ENCODE assay signal across 31 cellular contexts in the genomic region with DNA sequence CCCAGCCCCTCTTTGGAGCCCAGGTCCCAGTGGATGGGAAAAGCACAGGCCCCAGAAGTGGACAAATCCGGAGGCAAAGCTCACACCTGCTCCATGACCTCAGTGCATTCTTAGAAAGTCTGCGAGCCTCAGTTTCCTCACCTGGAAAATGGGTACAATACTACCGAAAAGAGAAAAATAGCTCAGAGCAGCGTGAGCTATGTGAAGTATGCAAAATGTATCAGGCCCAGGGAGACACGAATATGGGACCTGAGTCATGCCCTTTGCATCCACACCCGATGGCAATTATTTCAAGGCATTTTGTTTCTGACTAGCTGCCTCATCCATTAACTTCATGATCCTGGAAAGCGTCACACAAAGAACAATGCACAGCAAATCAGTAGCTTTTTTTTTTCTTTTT. TPM values are rescaled to one million over a fixed set of nuclear protein-coding genes. Genes with fewer than 3 reads are reported as not detected.
"Had no signal": no experiment of that assay in that cellular context is flagged by ENCODE, and none has a peak within 500 bp of the region (broad histone marks: within the 10 kb centered on the region; RNA-seq: fewer than 3 reads in every experiment).

No MANE protein-coding gene starts in this region.

- H3K4me3 ChIP-seq: pancreas, psoas muscle, right atrium auricular region, skin epidermis, stomach, transverse colon, vagina had no signal

- H3K9me3 Mint-ChIP-seq: activated naive CD8-positive, alpha-beta T cell treated with anti-CD3 and anti-CD28 coated beads for 36 hours; activated T-cell treated with anti-CD3 and anti-CD28 coated beads, Interleukin-2, amount 50 U/mL, for 4 hours; activated T-helper 2 cell treated with anti-CD3 and anti-CD28 coated beads, Interferon-gamma antibody, Interleukin-2, Interleukin-4, amounts not matched to agents 10 μg/mL and 5 μg/mL and 100 μg/mL, durations not matched to agents 14 hours and 24 hours and 36 hours; brain; dendritic cell treated with granulocyte-macrophage colony-stimulating factor and Interleukin-4, amounts not matched to agents 40 ng/mL and 50 ng/mL, for 4 days; immature natural killer cell; natural killer cell; stimulated activated effector memory CD8-positive, alpha-beta T cell treated with anti-CD3 and anti-CD28 coated beads, Interleukin-12 subunit alpha, Interleukin-12 subunit beta, amount 100 ng/mL, for 72 hours had no signal

- H3K36me3 Mint-ChIP-seq: activated naive CD8-positive, alpha-beta T cell treated with anti-CD3 and anti-CD28 coated beads for 36 hours; brain; immature natural killer cell; natural killer cell; stimulated activated effector memory CD8-positive, alpha-beta T cell treated with anti-CD3 and anti-CD28 coated beads, Interleukin-12 subunit alpha, Interleukin-12 subunit beta, amount 100 ng/mL, for 72 hours had no signal

- H3K9me3 ChIP-seq: neutrophil, pancreas, psoas muscle, right atrium auricular region, stomach, transverse colon, vagina had no signal

- H3K27me3 Mint-ChIP-seq: activated naive CD8-positive, alpha-beta T cell treated with anti-CD3 and anti-CD28 coated beads for 36 hours; dendritic cell treated with granulocyte-macrophage colony-stimulating factor and Interleukin-4, amounts not matched to agents 40 ng/mL and 50 ng/mL, for 4 days; T-helper 17 cell had no signal

- H3K36me3 ChIP-seq: pancreas, right atrium auricular region, transverse colon, vagina had no signal

- H3K4me3 Mint-ChIP-seq: activated naive CD8-positive, alpha-beta T cell treated with anti-CD3 and anti-CD28 coated beads for 36 hours; activated T-cell treated with anti-CD3 and anti-CD28 coated beads, Interleukin-2, amount 50 U/mL, for 4 hours; brain; dendritic cell treated with granulocyte-macrophage colony-stimulating factor and Interleukin-4, amounts not matched to agents 40 ng/mL and 50 ng/mL, for 4 days; immature natural killer cell; natural killer cell; stimulated activated effector memory CD8-positive, alpha-beta T cell treated with anti-CD3 and anti-CD28 coated beads, Interleukin-12 subunit alpha, Interleukin-12 subunit beta, amount 100 ng/mL, for 72 hours; T-helper 17 cell had no signal

- H3K27me3 ChIP-seq: foreskin keratinocyte, neutrophil, pancreas, right atrium auricular region, stomach, transverse colon, vagina had no signal

- H3K27ac Mint-ChIP-seq: activated naive CD8-positive, alpha-beta T cell treated with anti-CD3 and anti-CD28 coated beads for 36 hours; activated T-helper 2 cell treated with anti-CD3 and anti-CD28 coated beads, Interferon-gamma antibody, Interleukin-2, Interleukin-4, amounts not matched to agents 10 μg/mL and 5 μg/mL and 100 μg/mL, durations not matched to agents 14 hours and 24 hours and 36 hours; brain; dendritic cell treated with granulocyte-macrophage colony-stimulating factor and Interleukin-4, amounts not matched to agents 40 ng/mL and 50 ng/mL, for 4 days; immature natural killer cell; natural killer cell; stimulated activated effector memory CD8-positive, alpha-beta T cell treated with anti-CD3 and anti-CD28 coated beads, Interleukin-12 subunit alpha, Interleukin-12 subunit beta, amount 100 ng/mL, for 72 hours; T-helper 17 cell had no signal

- H3K27ac ChIP-seq: foreskin keratinocyte, neutrophil, pancreas, psoas muscle, right atrium auricular region, skin epidermis, stomach, transverse colon, vagina had no signal

- FAIRE-seq: pancreas had no signal

- H3K4me1 Mint-ChIP-seq: activated naive CD8-positive, alpha-beta T cell treated with anti-CD3 and anti-CD28 coated beads for 36 hours; immature natural killer cell; natural killer cell; stimulated activated effector memory CD8-positive, alpha-beta T cell treated with anti-CD3 and anti-CD28 coated beads, Interleukin-12 subunit alpha, Interleukin-12 subunit beta, amount 100 ng/mL, for 72 hours; T-helper 17 cell had no signal

- H3K4me1 ChIP-seq: foreskin keratinocyte, pancreas, transverse colon, vagina had no signal

- DNase-seq: activated CD4-positive, alpha-beta T cell treated with anti-CD3 and anti-CD28 coated beads for 4 hours; activated CD4-positive, alpha-beta T cell treated with anti-CD3 and anti-CD28 coated beads, Interleukin-2, amount 50 U/mL, for 48 hours; activated CD4-positive, CD25-positive, alpha-beta regulatory T cell; activated CD8-positive, alpha-beta memory T cell treated with anti-CD3 and anti-CD28 coated beads, Interleukin-2, amount 50 U/mL, for 48 hours; activated naive CD4-positive, alpha-beta T cell; activated naive CD8-positive, alpha-beta T cell treated with anti-CD3 and anti-CD28 coated beads for 36 hours; activated T-cell treated with anti-CD3 and anti-CD28 coated beads, Interleukin-2, amount 50 U/mL, for 4 hours; effector CD4-positive, alpha-beta T cell; foreskin keratinocyte; immature natural killer cell; left ventricle myocardium superior; midbrain; natural killer cell; pancreas; psoas muscle; stimulated activated CD4-positive, alpha-beta T cell treated with anti-CD3 and anti-CD28 coated beads, Interleukin-2, amount 100 ng/mL, for 24 hours; stomach; T-helper 17 cell; transverse colon had no signal

- ATAC-seq: activated T-cell treated with anti-CD3 and anti-CD28 coated beads, Interleukin-2, amount 50 U/mL, for 4 hours; foreskin keratinocyte; left ventricle myocardium superior; natural killer cell; pancreas; psoas muscle; stimulated activated effector memory CD8-positive, alpha-beta T cell treated with anti-CD3 and anti-CD28 coated beads, Interleukin-12 subunit alpha, Interleukin-12 subunit beta, amount 100 ng/mL, for 72 hours; T-helper 17 cell had no signal

RNA-seq across cellular contexts. Expression of a gene that starts 33.7 kb away (rescaled TPM):
- total RNA-seq: activated CD8-positive, alpha-beta memory T cell treated with anti-CD3 and anti-CD28 coated beads for 36 hours; activated naive CD8-positive, alpha-beta T cell treated with anti-CD3 and anti-CD28 coated beads for 36 hours; activated T-cell treated with anti-CD3 and anti-CD28 coated beads, Interleukin-2, amount 50 U/mL, for 4 hours; activated T-helper 2 cell treated with anti-CD3 and anti-CD28 coated beads, Interferon-gamma antibody, Interleukin-2, Interleukin-4, amounts not matched to agents 10 μg/mL and 5 μg/mL and 100 μg/mL, durations not matched to agents 14 hours and 24 hours and 36 hours; cardiac septum; foreskin keratinocyte; glomerular endothelial cell; left ventricle myocardium superior; natural killer cell; pancreas; psoas muscle; right atrium auricular region; T-helper 17 cell; temporal lobe; transverse colon had no signal
- polyA plus RNA-seq: foreskin keratinocyte, immature natural killer cell, pancreas, psoas muscle, stomach had no signal
